In the genomic region with DNA sequence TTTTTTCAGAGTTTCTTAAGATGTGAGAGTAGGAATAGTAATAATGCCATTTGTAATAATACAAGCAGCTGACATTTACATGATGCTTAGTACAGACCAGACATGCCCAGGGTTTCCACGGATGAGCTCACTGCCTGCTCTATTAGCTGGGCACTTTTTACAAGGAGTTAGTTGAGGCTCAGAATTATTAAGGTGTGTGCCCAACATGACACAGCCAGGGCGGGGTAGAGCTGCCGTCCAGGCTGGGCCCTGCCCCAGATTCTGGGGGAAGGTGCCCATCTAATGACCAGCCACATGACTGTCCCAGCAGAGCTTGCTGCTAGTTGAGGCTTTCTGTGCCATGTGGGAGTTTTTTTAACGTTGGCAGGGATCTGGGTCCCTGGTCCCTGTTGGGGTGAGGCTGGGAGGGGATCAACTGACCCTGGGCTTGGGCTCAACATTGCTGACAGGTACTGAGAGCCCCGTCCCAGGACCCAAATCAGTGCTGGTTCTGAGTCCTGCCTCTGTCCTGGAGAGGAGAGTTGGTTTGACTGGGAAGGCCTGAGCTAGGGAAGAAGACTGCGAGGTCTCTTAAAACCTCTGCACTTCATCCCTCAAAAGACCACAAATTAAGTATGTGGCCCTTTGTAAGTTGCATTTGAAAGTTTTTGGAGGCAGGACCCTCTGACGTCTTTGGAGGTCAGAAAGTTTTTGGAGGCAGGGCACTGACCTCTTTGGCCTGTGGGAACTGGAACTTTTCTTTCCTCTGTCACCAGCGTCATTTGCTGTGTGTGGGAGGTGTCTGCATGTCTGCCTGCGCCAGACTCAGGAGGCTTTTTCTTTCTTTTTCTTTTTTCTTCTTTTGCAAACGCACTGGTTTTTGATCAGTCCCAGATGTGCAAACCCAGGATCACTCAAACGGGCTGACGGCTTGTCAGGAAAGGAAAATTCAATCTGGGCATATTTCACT, we compare ENCODE assay signal across 14 cellular contexts. TPM values are rescaled to one million over a fixed set of nuclear protein-coding genes. Genes with fewer than 3 reads are reported as not detected.
DNase-seq lines count a peak whose midpoint lies in the region; ATAC-seq and TF ChIP-seq lines count a peak whose summit lies in the region.
"Had no signal": no experiment of that assay in that cellular context is flagged by ENCODE, and none has a peak within 500 bp of the region (broad histone marks: within the 10 kb centered on the region; RNA-seq: fewer than 3 reads in every experiment).

No MANE protein-coding gene starts in this region.

- no peak overlapping the region for H2AFZ ChIP-seq in fibroblast of lung (ENCODE audit: low read length)

- TF ChIP-seq EP300 in tibial nerve (IDR thresholded peaks at IDR 0.05), result peak; percentile 51 to 78

- ATAC-seq in HG02870 (IDR thresholded peaks at IDR 0.05; ENCODE audit: unreplicated experiment) (no peak), HG03039 (IDR thresholded peaks at IDR 0.05; ENCODE audit: unreplicated experiment) (no peak), HG03521 (IDR thresholded peaks at IDR 0.05; ENCODE audit: unreplicated experiment) (no peak)

- DNase-seq in adrenal gland, result no peak
- peak in 1 of 2 donors; percentile 64 for DNase-seq in fibroblast of lung (ENCODE audit: low read depth in 2 of 2)
- DNase-seq in tibial nerve (ENCODE audit: low spot score in 2 of 2), result no peak
- no peak for DNase-seq in globus pallidus (ENCODE audit: low spot score)
- DNase-seq: activated CD4-positive, alpha-beta T cell treated with anti-CD3 and anti-CD28 coated beads for 4 hours; Caco-2; central memory CD4-positive, alpha-beta T cell; NCI-H1417 treated with DMSO at 0.1 percent for 48 hours; NCI-H774; SW 1271 had no signal

- peak overlapping the region; percentile 96 for H3K4me2 ChIP-seq in fibroblast of lung (ENCODE audit: extremely low read depth, insufficient read depth, low read length)

- H3K36me3 ChIP-seq in adrenal gland (replicated peaks in 1 of 2) (no peaks in the 10 kb centered on the region), fibroblast of lung (ENCODE audit: control insufficient read depth, insufficient read depth, low read length) (no peaks in the 10 kb centered on the region), muscle layer of duodenum (ENCODE audit: control insufficient read depth in 1 of 2, insufficient read depth in 2 of 2, low read length in 2 of 2) (peaks cover 0 to 7% of the 10 kb centered on the region in 2 donors), tibial nerve (no peaks in the 10 kb centered on the region)

- H3K4me3 ChIP-seq in adrenal gland (peak overlapping the region in 1 of 4 donors; percentile 56), fibroblast of lung (replicated peaks in 1 of 4; ENCODE audit: control extremely low read depth in 1 of 4, insufficient read depth in 1 of 4, low read depth in 3 of 4, low read length in 4 of 4) (peak overlapping the region in 2 of 4 experiments; percentile 82 to 96), muscle layer of duodenum (ENCODE audit: low read depth in 1 of 2, low read length in 2 of 2) (peak overlapping the region; percentile 93 to 98), tibial nerve (peak overlapping the region in 3 of 4 donors; percentile 43 to 63 (median 60))

- peak; percentile 19 to 29 for TF ChIP-seq POLR2A in adrenal gland (IDR thresholded peaks at IDR 0.05)
- peak in 1 of 2 donors; percentile 34 for TF ChIP-seq POLR2A in tibial nerve (IDR thresholded peaks at IDR 0.05)

- TF ChIP-seq CTCF in adrenal gland (IDR thresholded peaks at IDR 0.05) (no peak), fibroblast of lung (conservative IDR thresholded peaks at IDR 0.05 in 1 of 2, IDR thresholded peaks at IDR 0.05 in 1 of 2; ENCODE audit: low read depth in 1 of 2, low read length in 2 of 2) (no peak), tibial nerve (IDR thresholded peaks at IDR 0.05) (no peak)

- H3K79me2 ChIP-seq in fibroblast of lung (ENCODE audit: control insufficient read depth, insufficient read depth, low read length), result peaks cover 17% of the 10 kb centered on the region

- 45 to 57% (median 54%) methylated on average over 9 to 12 of the region's 12 CpGs for WGBS in adrenal gland, 4 donors
- 36 to 42% methylated on average over 11 to 12 of the region's 12 CpGs for WGBS in tibial nerve, 2 donors

- H4K20me1 ChIP-seq in fibroblast of lung (ENCODE audit: control insufficient read depth, extremely low read depth, insufficient read depth, low read length), result no peaks in the 10 kb centered on the region

- H3K27me3 ChIP-seq in adrenal gland (peaks cover 10% of the 10 kb centered on the region), fibroblast of lung (ENCODE audit: control insufficient read depth, insufficient read depth, low read length) (no peaks in the 10 kb centered on the region), muscle layer of duodenum (ENCODE audit: low read depth, low read length) (no peaks in the 10 kb centered on the region), tibial nerve (no peaks in the 10 kb centered on the region)

- H3K27ac ChIP-seq in adrenal gland, result peak overlapping the region in 4 of 5 donors; percentile 2 to 89 (median 56)
- peak overlapping the region; percentile 55 for H3K27ac ChIP-seq in fibroblast of lung (ENCODE audit: insufficient read depth, low read length)
- peak overlapping the region; percentile 96 for H3K27ac ChIP-seq in muscle layer of duodenum (ENCODE audit: low read length)
- H3K27ac ChIP-seq in tibial nerve, result peak overlapping the region; percentile 64 to 92 (median 84)

- intact Hi-C loops in adrenal gland (cut with DNase I), result no loop called here

- H3K4me1 ChIP-seq in adrenal gland (replicated peaks in 1 of 2) (peaks cover 0 to 16% of the 10 kb centered on the region in 2 donors), fibroblast of lung (ENCODE audit: control insufficient read depth, extremely low read depth, insufficient read depth, low read length) (peaks cover 20% of the 10 kb centered on the region), muscle layer of duodenum (ENCODE audit: control insufficient read depth in 1 of 2, insufficient read depth in 2 of 2, low read length in 2 of 2) (peaks cover 0 to 21% of the 10 kb centered on the region in 2 donors), tibial nerve (peaks cover 0 to 60% (median 19%) of the 10 kb centered on the region in 4 donors)

- H3K9me3 ChIP-seq in adrenal gland (replicated peaks in 1 of 3) (no peaks in the 10 kb centered on the region), fibroblast of lung (ENCODE audit: control insufficient read depth, insufficient read depth, low read depth, low read length) (no peaks in the 10 kb centered on the region), muscle layer of duodenum (ENCODE audit: control insufficient read depth in 1 of 2, low read length in 2 of 2) (no peaks in the 10 kb centered on the region), tibial nerve (no peaks in the 10 kb centered on the region)
- H3K9me3 ChIP-seq: Caco-2 had no signal

- peak overlapping the region; percentile 63 for H3K9ac ChIP-seq in fibroblast of lung (ENCODE audit: insufficient read depth, low read length)

RNA-seq across cellular contexts. Expression of gene CRISPLD2, which starts 2.2 kb away (rescaled TPM):
- total RNA-seq in adrenal gland, result 100 to 1,000 TPM in 3 of 8 donors, 10 to 100 TPM in 5; 34.6 to 362 (median 85.3) TPM
- 10 to 100 TPM; 21.0 to 43.8 (median 42.1) TPM for polyA plus RNA-seq in adrenal gland
- 34.9 and 37.0 TPM in 2 replicates for total RNA-seq in fibroblast of lung
- 11.8 and 96.2 TPM in 2 replicates for polyA plus RNA-seq in fibroblast of lung
- 7.1 and 70.6 TPM in 2 replicates for polyA plus RNA-seq in fibroblast of lung (2012)
- 16.4 and 88.9 TPM in 2 replicates for polyA minus RNA-seq in fibroblast of lung (ENCODE audit: low replicate concordance)
- total RNA-seq in tibial nerve, result 100 to 1,000 TPM; 136 to 232 (median 207) TPM
